22 cellular contexts compared by ENCODE assay signal in the genomic region with DNA sequence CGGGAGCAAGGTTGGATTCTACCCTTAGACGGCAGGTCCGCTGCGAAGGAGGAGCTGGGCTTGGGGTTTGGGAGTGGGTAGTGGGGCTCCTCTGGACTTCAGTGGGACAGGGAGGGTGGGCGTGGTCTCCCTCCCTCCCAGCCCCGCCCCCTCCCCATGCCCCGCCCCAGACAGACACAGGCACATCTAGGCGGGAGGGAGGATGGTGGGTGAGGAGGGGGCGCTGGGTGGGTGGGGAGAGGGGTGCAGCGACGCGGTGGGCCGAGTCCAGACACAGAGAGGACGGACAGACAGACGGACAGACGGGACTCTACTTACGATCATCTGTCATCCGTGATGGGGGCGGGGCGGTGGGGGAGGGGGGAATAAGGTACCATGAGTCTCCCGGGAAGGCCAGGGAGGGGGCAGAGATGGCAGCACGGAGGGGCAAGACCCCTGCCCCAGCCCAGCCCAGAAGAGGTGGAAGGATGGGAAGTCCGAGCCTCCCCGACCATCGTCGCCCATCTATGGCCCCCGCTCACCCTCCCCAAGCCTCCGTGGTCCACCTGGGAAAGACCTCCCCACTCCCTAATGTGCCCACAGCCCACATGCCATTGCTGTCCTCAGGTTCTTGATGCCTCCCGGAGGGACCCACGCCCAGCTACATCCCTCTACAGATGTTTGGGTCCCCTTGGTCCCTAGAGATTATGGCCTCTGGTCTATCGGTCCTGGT.
"Had no signal": no experiment of that assay in that cellular context is flagged by ENCODE, and none has a peak within 500 bp of the region (broad histone marks: within the 10 kb centered on the region; RNA-seq: fewer than 3 reads in every experiment).

No MANE protein-coding gene starts in this region.

- H3K79me2 ChIP-seq: parathyroid adenoma had no signal

- H3K9me3 ChIP-seq: mucosa of descending colon, right lobe of liver, upper lobe of right lung, vagina had no signal

- FAIRE-seq: endometrium, frontal cortex, islet of Langerhans had no signal

- H3K27me3 ChIP-seq: heart left ventricle, neural progenitor cell, right lobe of liver, upper lobe of right lung, vagina had no signal

- H2AFZ ChIP-seq: neural progenitor cell, parathyroid adenoma had no signal

- ATAC-seq: esophagus mucosa; heart left ventricle; left lobe of liver; naive thymus-derived CD8-positive, alpha-beta T cell; psoas muscle; right lobe of liver; stimulated activated memory B cell treated with anti-CD40 and anti-IgM and Interleukin-4, amounts not matched to agents 10 μg/mL and 1 μg/mL and 100 μg/mL, for 72 hours; upper lobe of right lung had no signal

- H3K9ac ChIP-seq: neural progenitor cell, parathyroid adenoma had no signal

- H3K4me1 ChIP-seq: heart left ventricle, neural progenitor cell, parathyroid adenoma, psoas muscle, right lobe of liver, tibial artery, upper lobe of right lung, vagina had no signal

- H3K36me3 ChIP-seq: heart left ventricle, neural progenitor cell, right lobe of liver, upper lobe of right lung, vagina had no signal

- H3K27ac ChIP-seq: heart left ventricle, neural progenitor cell, parathyroid adenoma, psoas muscle, right lobe of liver, tibial artery, upper lobe of right lung, vagina had no signal

- H3K4me2 ChIP-seq: neural progenitor cell had no signal

- DNase-seq: cortex of kidney; effector memory CD4-positive, alpha-beta T cell; heart left ventricle; hippocampal formation; naive thymus-derived CD8-positive, alpha-beta T cell; occipital lobe; retina; right lobe of liver; stimulated activated CD4-positive, alpha-beta T cell treated with anti-CD3 and anti-CD28 coated beads, Interleukin-4, amount 100 ng/mL, for 1 hour; tibial artery; upper lobe of right lung had no signal

- H3K4me3 ChIP-seq: heart left ventricle, mucosa of descending colon, neural progenitor cell, psoas muscle, right lobe of liver, tibial artery, upper lobe of right lung, vagina had no signal
